ENCODE assay signal across 21 cellular contexts in the genomic region with DNA sequence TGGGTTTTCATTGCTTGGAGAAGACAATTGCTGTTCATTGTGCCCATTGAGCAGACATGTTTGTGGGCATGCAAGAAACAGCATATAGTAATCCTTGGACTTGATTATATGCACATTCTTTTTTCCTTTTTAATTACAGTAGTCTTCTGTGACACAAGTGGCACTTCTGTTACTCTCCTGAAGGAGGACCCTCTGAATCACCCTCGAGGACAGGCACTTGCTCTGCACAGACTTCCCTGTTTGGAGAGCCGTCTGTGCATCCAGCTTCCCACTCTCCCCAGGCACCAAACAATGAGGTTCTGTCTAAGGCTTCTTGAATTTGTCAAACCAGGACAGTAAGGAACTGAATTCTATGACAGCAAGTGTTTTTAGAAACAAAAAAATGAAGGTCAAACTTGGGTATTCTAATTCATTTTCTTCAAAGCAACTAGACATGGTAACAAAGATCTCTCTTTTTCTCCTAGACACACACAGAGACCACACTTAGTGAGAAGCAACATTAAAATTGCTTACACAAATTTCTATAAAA.
"Had no signal": no experiment of that assay in that cellular context is flagged by ENCODE, and none has a peak within 500 bp of the region (broad histone marks: within the 10 kb centered on the region; RNA-seq: fewer than 3 reads in every experiment).

No MANE protein-coding gene starts in this region.

- ATAC-seq: activated CD4-positive, CD25-positive, alpha-beta regulatory T cell treated with anti-CD3 and anti-CD28 coated beads, Interleukin-2, amount 50 U/mL, for 24 hours; activated T-cell treated with anti-CD3 and anti-CD28 coated beads, Interleukin-2, amount 50 U/mL, for 72 hours; left colon; lower lobe of right lung; naive thymus-derived CD8-positive, alpha-beta T cell had no signal

- H3K36me3 ChIP-seq: cardiac muscle cell, lower lobe of right lung, prostate gland, right atrium auricular region, thyroid gland had no signal

- H3K4me1 ChIP-seq: lower lobe of right lung, prostate gland had no signal

- DNase-seq: activated CD8-positive, alpha-beta memory T cell treated with anti-CD3 and anti-CD28 coated beads for 24 hours; activated effector memory CD4-positive, alpha-beta T cell treated with anti-CD3 and anti-CD28 coated beads, Interleukin-2, amount 50 U/mL, for 16 hours; activated T-cell treated with anti-CD3 and anti-CD28 coated beads, Interleukin-2, amount 50 U/mL, for 72 hours; dermis blood vessel endothelial cell; effector memory CD4-positive, alpha-beta T cell; foreskin fibroblast; left colon; lower lobe of right lung; naive thymus-derived CD8-positive, alpha-beta T cell; stimulated activated CD4-positive, alpha-beta T cell treated with anti-CD3 and anti-CD28 coated beads, Interleukin-12 subunit alpha, Interleukin-12 subunit beta, amount 100 ng/mL, for 4 hours; stimulated activated CD4-positive, alpha-beta T cell treated with anti-CD3 and anti-CD28 coated beads, Interleukin-1b, Interleukin-23, amount 100 ng/mL, for 48 hours; stimulated activated CD8-positive, alpha-beta memory T cell treated with anti-CD3 and anti-CD28 coated beads, Interleukin-4, amount 100 ng/mL, for 48 hours; stimulated activated naive CD4-positive, alpha-beta T cell; T1000; thyroid gland had no signal

- H3K4me3 ChIP-seq: cardiac muscle cell, hepatocyte, lower lobe of right lung, prostate gland, right atrium auricular region, thyroid gland had no signal

- H3K9me3 ChIP-seq: lower lobe of right lung, prostate gland, right atrium auricular region, thyroid gland had no signal

- FAIRE-seq: islet of Langerhans had no signal

- H3K27me3 ChIP-seq: cardiac muscle cell, right atrium auricular region, thyroid gland had no signal

- H3K27ac ChIP-seq: cardiac muscle cell, hepatocyte, lower lobe of right lung, prostate gland, right atrium auricular region had no signal
